In genomic region chr7:50956522-50957155, GRCh38 we compare ENCODE assay signal across 19 cellular contexts.
"Had no signal": no experiment of that assay in that cellular context is flagged by ENCODE, and none has a peak within 500 bp of the region (broad histone marks: within the 10 kb centered on the region; RNA-seq: fewer than 3 reads in every experiment).

No MANE protein-coding gene starts in this region.

- H3K9me3 ChIP-seq: adrenal gland, breast epithelium, esophagus squamous epithelium, lower lobe of right lung, spleen, testis had no signal

- ATAC-seq: activated naive CD4-positive, alpha-beta T cell treated with anti-CD3 and anti-CD28 coated beads, Interleukin-2, amount 50 U/mL, for 72 hours; left cardiac atrium; lower lobe of right lung; stimulated activated memory B cell treated with anti-CD40 and anti-IgM and Interleukin-4, amounts not matched to agents 10 μg/mL and 1 μg/mL and 100 μg/mL, for 72 hours; T-helper 17 cell had no signal

- H3K4me1 ChIP-seq: adrenal gland, breast epithelium, testis had no signal

- H3K36me3 ChIP-seq: adrenal gland, breast epithelium, esophagus squamous epithelium, lower lobe of right lung, spleen had no signal

- H3K27me3 ChIP-seq: adrenal gland, breast epithelium, esophagus squamous epithelium, spleen, testis had no signal

- DNase-seq: activated CD4-positive, alpha-beta T cell treated with anti-CD3 and anti-CD28 coated beads for 1 hour; activated CD4-positive, alpha-beta T cell treated with anti-CD3 and anti-CD28 coated beads, Interleukin-2, amount 50 U/mL, for 48 hours; activated gamma-delta T cell treated with Interleukin-2 at 50 U/mL for 16 hours; activated T-cell treated with anti-CD3 and anti-CD28 coated beads for 4 hours; adrenal gland; cerebellar nuclear complex; cortex of kidney; esophagus squamous epithelium; left cardiac atrium; lower lobe of right lung; spleen; stimulated activated CD4-positive, alpha-beta T cell treated with anti-CD3 and anti-CD28 coated beads, Interleukin-4, amount 100 ng/mL, for 4 hours; T-helper 17 cell; testis had no signal

- H3K4me3 ChIP-seq: adrenal gland, breast epithelium, esophagus squamous epithelium, lower lobe of right lung, spleen, testis had no signal

- H3K27ac ChIP-seq: adrenal gland, breast epithelium, esophagus squamous epithelium, lower lobe of right lung, parathyroid adenoma, spleen, testis, VCaP had no signal
